34 cellular contexts compared by ENCODE assay signal in the genomic region with DNA sequence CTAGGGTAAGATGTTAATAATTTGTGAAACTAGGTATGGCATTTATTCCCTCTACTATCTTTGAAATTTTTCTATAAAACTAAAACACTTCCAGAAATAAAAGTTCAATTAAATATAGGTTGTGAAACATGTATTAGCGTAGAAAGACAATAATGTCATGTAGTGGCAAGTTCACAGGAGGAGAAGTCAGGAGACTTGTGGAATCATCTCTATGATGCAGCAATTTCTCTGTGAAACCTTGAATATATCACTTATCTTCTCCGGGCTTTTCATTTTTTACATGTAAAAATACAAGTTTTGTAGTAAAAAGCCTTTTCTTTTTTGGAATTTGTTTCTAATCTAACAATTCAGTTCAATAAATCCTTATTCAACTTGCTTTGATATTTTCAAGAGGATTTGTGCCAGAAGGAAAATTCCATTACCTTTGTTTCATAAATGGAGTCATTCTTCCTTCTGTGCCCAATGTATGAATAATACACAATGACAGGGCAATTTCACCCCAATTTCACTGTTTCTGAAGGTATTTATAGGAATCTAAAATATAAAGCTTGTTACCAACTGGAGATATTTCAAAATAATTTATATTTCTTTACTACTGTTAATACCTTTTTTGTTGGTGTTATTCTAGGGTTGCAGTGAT.
"Had no signal": no experiment of that assay in that cellular context is flagged by ENCODE, and none has a peak within 500 bp of the region (broad histone marks: within the 10 kb centered on the region; RNA-seq: fewer than 3 reads in every experiment).

No MANE protein-coding gene starts in this region.

- H3K4me3 Mint-ChIP-seq: activated CD4-positive, alpha-beta memory T cell treated with anti-CD3 and anti-CD28 coated beads for 36 hours; activated CD4-positive, alpha-beta T cell treated with anti-CD3 and anti-CD28 coated beads for 36 hours; activated CD4-positive, alpha-beta T cell treated with anti-CD3 and anti-CD28 coated beads, Interleukin-2, amount 10 ng/mL, durations not matched to agents 24 days and 14 days; activated CD8-positive, alpha-beta memory T cell treated with anti-CD3 and anti-CD28 coated beads, Interleukin-2, amount 10 ng/mL, durations not matched to agents 7 days and 5 days; activated CD8-positive, alpha-beta T cell treated with anti-CD3 and anti-CD28 coated beads, Interleukin-2, amount 10 ng/mL, durations not matched to agents 7 days and 5 days; activated naive CD4-positive, alpha-beta T cell treated with anti-CD3 and anti-CD28 coated beads for 36 hours; activated naive CD4-positive, alpha-beta T cell treated with anti-CD3 and anti-CD28 coated beads, Interleukin-2, amount 50 U/mL, for 24 hours; activated naive CD8-positive, alpha-beta T cell treated with anti-CD3 and anti-CD28 coated beads for 36 hours; activated naive CD8-positive, alpha-beta T cell treated with anti-CD3 and anti-CD28 coated beads, Interleukin-2, amount 50 U/mL, for 24 hours; activated T-helper 1 cell treated with anti-CD3 and anti-CD28 coated beads, Interleukin-12 subunit alpha, Interleukin-12 subunit beta, Interleukin-2, Interleukin-4 antibody, amounts not matched to agents 30 ng/mL and 10 ng/mL and 1 ng/mL, durations not matched to agents 14 hours and 24 hours and 36 hours; brain; central memory CD8-positive, alpha-beta T cell; dendritic cell treated with granulocyte-macrophage colony-stimulating factor and Interleukin-4, amounts not matched to agents 40 ng/mL and 50 ng/mL, for 4 days; endodermal cell had no signal

- H3K4me3 ChIP-seq: adrenal gland, breast epithelium, coronary artery, dorsolateral prefrontal cortex, esophagus squamous epithelium, gastrocnemius medialis, heart left ventricle had no signal

- ATAC-seq: activated CD4-positive, alpha-beta T cell treated with anti-CD3 and anti-CD28 coated beads for 36 hours; activated CD8-positive, alpha-beta memory T cell treated with anti-CD3 and anti-CD28 coated beads, Interleukin-2, amount 10 ng/mL, durations not matched to agents 7 days and 5 days; activated CD8-positive, alpha-beta T cell treated with anti-CD3 and anti-CD28 coated beads, Interleukin-2, amount 10 ng/mL, durations not matched to agents 7 days and 5 days; activated naive CD8-positive, alpha-beta T cell treated with anti-CD3 and anti-CD28 coated beads, Interleukin-2, amount 50 U/mL, for 24 hours; gastrocnemius medialis; heart left ventricle had no signal

- DNase-seq: activated CD4-positive, alpha-beta memory T cell treated with anti-CD3 and anti-CD28 coated beads for 36 hours; activated CD4-positive, alpha-beta T cell treated with anti-CD3 and anti-CD28 coated beads for 36 hours; activated CD4-positive, alpha-beta T cell treated with anti-CD3 and anti-CD28 coated beads, Interleukin-2, amount 10 ng/mL, durations not matched to agents 24 days and 14 days; activated CD4-positive, CD25-positive, alpha-beta regulatory T cell; activated CD4-positive, CD25-positive, alpha-beta regulatory T cell treated with anti-CD3 and anti-CD28 coated beads, Interleukin-2, amount 50 U/mL, for 72 hours; activated CD8-positive, alpha-beta memory T cell treated with anti-CD3 and anti-CD28 coated beads, Interleukin-2, amount 10 ng/mL, durations not matched to agents 7 days and 5 days; activated CD8-positive, alpha-beta memory T cell treated with anti-CD3 and anti-CD28 coated beads, Interleukin-2, amount 50 U/mL, for 4 hours; activated CD8-positive, alpha-beta T cell treated with anti-CD3 and anti-CD28 coated beads, Interleukin-2, amount 10 ng/mL, durations not matched to agents 7 days and 5 days; activated effector memory CD4-positive, alpha-beta T cell treated with anti-CD3 and anti-CD28 coated beads, Interleukin-2, amount 50 U/mL, for 16 hours; activated naive CD4-positive, alpha-beta T cell treated with anti-CD3 and anti-CD28 coated beads for 36 hours; activated naive CD8-positive, alpha-beta T cell treated with anti-CD3 and anti-CD28 coated beads for 36 hours; activated naive CD8-positive, alpha-beta T cell treated with anti-CD3 and anti-CD28 coated beads, Interleukin-2, amount 50 U/mL, for 24 hours; activated T-cell treated with anti-CD3 and anti-CD28 coated beads, Interleukin-2, amount 50 U/mL, for 1 hour; activated T-cell treated with anti-CD3 and anti-CD28 coated beads, Interleukin-2, amount 50 U/mL, for 48 hours; adrenal gland; amygdala; aorta; dorsolateral prefrontal cortex; effector memory CD4-positive, alpha-beta T cell; endodermal cell; esophagus squamous epithelium; foreskin fibroblast; gastrocnemius medialis; glutamatergic neuron; heart left ventricle; T-helper 2 cell had no signal

- H3K9me3 Mint-ChIP-seq: activated CD4-positive, alpha-beta T cell treated with anti-CD3 and anti-CD28 coated beads, Interleukin-2, amount 10 ng/mL, durations not matched to agents 24 days and 14 days; activated T-helper 1 cell treated with anti-CD3 and anti-CD28 coated beads, Interleukin-12 subunit alpha, Interleukin-12 subunit beta, Interleukin-2, Interleukin-4 antibody, amounts not matched to agents 30 ng/mL and 10 ng/mL and 1 ng/mL, durations not matched to agents 14 hours and 24 hours and 36 hours had no signal

- H3K4me1 Mint-ChIP-seq: activated CD4-positive, alpha-beta T cell treated with anti-CD3 and anti-CD28 coated beads for 36 hours; activated CD4-positive, alpha-beta T cell treated with anti-CD3 and anti-CD28 coated beads, Interleukin-2, amount 10 ng/mL, durations not matched to agents 24 days and 14 days; activated CD8-positive, alpha-beta memory T cell treated with anti-CD3 and anti-CD28 coated beads, Interleukin-2, amount 10 ng/mL, durations not matched to agents 7 days and 5 days; activated naive CD4-positive, alpha-beta T cell treated with anti-CD3 and anti-CD28 coated beads, Interleukin-2, amount 50 U/mL, for 24 hours; activated naive CD8-positive, alpha-beta T cell treated with anti-CD3 and anti-CD28 coated beads, Interleukin-2, amount 50 U/mL, for 24 hours; brain; central memory CD8-positive, alpha-beta T cell had no signal

- H3K4me1 ChIP-seq: adrenal gland, breast epithelium, esophagus squamous epithelium, gastrocnemius medialis, heart left ventricle had no signal

- H3K27me3 ChIP-seq: adrenal gland, breast epithelium, dorsolateral prefrontal cortex, esophagus squamous epithelium, gastrocnemius medialis, heart left ventricle had no signal

- H3K27ac Mint-ChIP-seq: activated CD4-positive, alpha-beta memory T cell treated with anti-CD3 and anti-CD28 coated beads for 36 hours; activated CD4-positive, alpha-beta T cell treated with anti-CD3 and anti-CD28 coated beads for 36 hours; activated CD4-positive, alpha-beta T cell treated with anti-CD3 and anti-CD28 coated beads, Interleukin-2, amount 10 ng/mL, durations not matched to agents 24 days and 14 days; activated CD8-positive, alpha-beta memory T cell treated with anti-CD3 and anti-CD28 coated beads, Interleukin-2, amount 10 ng/mL, durations not matched to agents 7 days and 5 days; activated CD8-positive, alpha-beta T cell treated with anti-CD3 and anti-CD28 coated beads, Interleukin-2, amount 10 ng/mL, durations not matched to agents 7 days and 5 days; activated naive CD4-positive, alpha-beta T cell treated with anti-CD3 and anti-CD28 coated beads for 36 hours; activated naive CD4-positive, alpha-beta T cell treated with anti-CD3 and anti-CD28 coated beads, Interleukin-2, amount 50 U/mL, for 24 hours; activated naive CD8-positive, alpha-beta T cell treated with anti-CD3 and anti-CD28 coated beads for 36 hours; activated naive CD8-positive, alpha-beta T cell treated with anti-CD3 and anti-CD28 coated beads, Interleukin-2, amount 50 U/mL, for 24 hours; activated T-helper 1 cell treated with anti-CD3 and anti-CD28 coated beads, Interleukin-12 subunit alpha, Interleukin-12 subunit beta, Interleukin-2, Interleukin-4 antibody, amounts not matched to agents 30 ng/mL and 10 ng/mL and 1 ng/mL, durations not matched to agents 14 hours and 24 hours and 36 hours; activated T-helper 2 cell treated with anti-CD3 and anti-CD28 coated beads, Interferon-gamma antibody, Interleukin-2, Interleukin-4, amounts not matched to agents 10 μg/mL and 5 μg/mL and 100 μg/mL, durations not matched to agents 14 hours and 24 hours and 36 hours; brain; dendritic cell treated with granulocyte-macrophage colony-stimulating factor and Interleukin-4, amounts not matched to agents 40 ng/mL and 50 ng/mL, for 4 days; endodermal cell had no signal

- H3K27ac ChIP-seq: adrenal gland, breast epithelium, coronary artery, dorsolateral prefrontal cortex, esophagus squamous epithelium, gastrocnemius medialis, heart left ventricle had no signal

- H3K36me3 Mint-ChIP-seq: activated CD4-positive, alpha-beta memory T cell treated with anti-CD3 and anti-CD28 coated beads for 36 hours; activated CD8-positive, alpha-beta memory T cell treated with anti-CD3 and anti-CD28 coated beads, Interleukin-2, amount 10 ng/mL, durations not matched to agents 7 days and 5 days; activated naive CD4-positive, alpha-beta T cell treated with anti-CD3 and anti-CD28 coated beads, Interleukin-2, amount 50 U/mL, for 24 hours; brain had no signal

- H3K36me3 ChIP-seq: adrenal gland, breast epithelium, esophagus squamous epithelium, gastrocnemius medialis, heart left ventricle had no signal

- H3K9me3 ChIP-seq: adrenal gland, esophagus squamous epithelium, gastrocnemius medialis had no signal
